Comparison of ENCODE assay signal across 1 cellular context in genomic region chr6:53161481-53162009, GRCh38.
TF ChIP-seq lines count a peak whose summit lies in the region.

No MANE protein-coding gene starts in this region.

TF ChIP-seq in SK-N-SH, 30 proteins besides CTCF, POLR2A, EP300 and RAD21 (continued from another document):
- TF ChIP-seq REST (IDR thresholded peaks at IDR 0.05; ENCODE audit: low read depth, low read length): no peak
- no peak for TF ChIP-seq MEF2A (IDR thresholded peaks at IDR 0.05; ENCODE audit: borderline replicate concordance, low read depth)
- no peak for TF ChIP-seq RCOR1 (IDR thresholded peaks at IDR 0.05; ENCODE audit: low read length)
- no peak for TF ChIP-seq PBX3 (IDR thresholded peaks at IDR 0.05)
- TF ChIP-seq GATA2 (CRISPR knock-in tag; IDR thresholded peaks at IDR 0.05): no peak
- no peak for TF ChIP-seq GABPA (IDR thresholded peaks at IDR 0.05; ENCODE audit: low read depth)
- TF ChIP-seq TAF1 (IDR thresholded peaks at IDR 0.05; ENCODE audit: borderline replicate concordance, low read depth, low read length): no peak
- TF ChIP-seq MXI1 (IDR thresholded peaks at IDR 0.05; ENCODE audit: low read depth, low read length): no peak
- TF ChIP-seq TEAD4 (IDR thresholded peaks at IDR 0.05; ENCODE audit: borderline replicate concordance, insufficient read depth): no peak
- TF ChIP-seq YY1 (IDR thresholded peaks at IDR 0.05; ENCODE audit: low read depth): no peak
TF ChIP-seq in SK-N-SH: peak in this region for 0.
